In genomic region chr22:48490513-48491411, GRCh38 we compare ENCODE assay signal across 12 cellular contexts.
DNase-seq lines count a peak whose midpoint lies in the region; ATAC-seq and TF ChIP-seq lines count a peak whose summit lies in the region.
"Had no signal": no experiment of that assay in that cellular context is flagged by ENCODE, and none has a peak within 500 bp of the region (broad histone marks: within the 10 kb centered on the region; RNA-seq: fewer than 3 reads in every experiment).

No MANE protein-coding gene starts in this region.

- H3K27ac ChIP-seq in MM.1S (ENCODE audit: low read length) (peak overlapping the region; percentile 69; the same call in 1 of the 2 replicates), trophoblast cell (ENCODE audit: low read depth, low read length) (no peak overlapping the region), thyroid gland (no peak overlapping the region)
- no peak overlapping the region for H3K27ac ChIP-seq in effector memory CD4-positive, alpha-beta T cell (ENCODE audit: insufficient read depth, low read length, poor library complexity, severe bottlenecking)
- H3K27ac ChIP-seq: KMS-11 had no signal

- H3K4ac ChIP-seq in trophoblast cell (ENCODE audit: low read depth, low read length) = no peak overlapping the region

- peaks cover 11% of the 10 kb centered on the region; the same call in 1 of the 2 replicates for H4K20me1 ChIP-seq in MM.1S (ENCODE audit: insufficient read depth, low read length)

- no peak overlapping the region for H2BK120ac ChIP-seq in trophoblast cell (ENCODE audit: insufficient read depth, low read length, poor library complexity)

- no peak overlapping the region for H2BK12ac ChIP-seq in trophoblast cell (ENCODE audit: low read length)

- H3F3A ChIP-seq in MM.1S (ENCODE audit: insufficient read depth, low read length) = peaks cover 21% of the 10 kb centered on the region

- H3K27ac Mint-ChIP-seq in glutamatergic neuron (ENCODE audit: unreplicated experiment) = no peak overlapping the region
- H3K27ac Mint-ChIP-seq: CD8-positive, alpha-beta memory T cell had no signal

- no peaks in the 10 kb centered on the region for H3K27me3 ChIP-seq in MM.1S (replicated peaks; ENCODE audit: insufficient read depth, low read length)
- H3K27me3 ChIP-seq in trophoblast cell (ENCODE audit: insufficient read depth, low read length) = peaks cover 35% of the 10 kb centered on the region
- H3K27me3 ChIP-seq in effector memory CD4-positive, alpha-beta T cell (replicated peaks; ENCODE audit: control insufficient read depth, insufficient read depth, low read length, poor library complexity, severe bottlenecking) = peaks cover 14% of the 10 kb centered on the region
- peaks cover 18% of the 10 kb centered on the region for H3K27me3 ChIP-seq in thyroid gland

- no peak for DNase-seq in AG09309 (ENCODE audit: low read depth)
- peak; percentile 24 for DNase-seq in MM.1S
- no peak for DNase-seq in glutamatergic neuron
- no peak for DNase-seq in trophoblast cell
- DNase-seq in effector memory CD4-positive, alpha-beta T cell = no peak
- DNase-seq in NCI-H774 (lab: John Stamatoyannopoulos, UW) = no peak
- DNase-seq in thyroid gland = no peak
- DNase-seq: T-helper 1 cell had no signal

- H3K9me3 Mint-ChIP-seq in glutamatergic neuron (ENCODE audit: unreplicated experiment) = peaks cover 18% of the 10 kb centered on the region
- H3K9me3 Mint-ChIP-seq: CD8-positive, alpha-beta memory T cell had no signal

- H3K27me3 Mint-ChIP-seq in glutamatergic neuron (ENCODE audit: unreplicated experiment) = peaks cover 14% of the 10 kb centered on the region

- peaks cover 15% of the 10 kb centered on the region for H3K4me1 Mint-ChIP-seq in glutamatergic neuron (ENCODE audit: low read depth, unreplicated experiment)

- H3K4me1 ChIP-seq in MM.1S (ENCODE audit: low read length) (peaks cover 8% of the 10 kb centered on the region; the same call in 1 of the 2 replicates), trophoblast cell (ENCODE audit: control insufficient read depth in 1 of 2, insufficient read depth in 2 of 2, low read length in 2 of 2) (peaks cover 0 to 6% of the 10 kb centered on the region in 2 experiments), thyroid gland (peaks cover 0 to 8% of the 10 kb centered on the region in 2 donors)
- H3K4me1 ChIP-seq in effector memory CD4-positive, alpha-beta T cell (ENCODE audit: control insufficient read depth, insufficient read depth, low read length, poor library complexity, severe bottlenecking) = no peaks in the 10 kb centered on the region

- TF ChIP-seq POLR2A in thyroid gland (IDR thresholded peaks at IDR 0.05) = no peak

- H4K8ac ChIP-seq in trophoblast cell (ENCODE audit: low read depth, low read length) = no peak overlapping the region

- peak overlapping the region; percentile 85 for H3K4me3 Mint-ChIP-seq in glutamatergic neuron (ENCODE audit: unreplicated experiment)

- H3K9ac ChIP-seq in MM.1S (ENCODE audit: low read length) (peak overlapping the region; percentile 92), trophoblast cell (ENCODE audit: low read length) (no peak overlapping the region)
- H3K9ac ChIP-seq: KMS-11 had no signal

- H2AK5ac ChIP-seq in trophoblast cell (ENCODE audit: low read length) = no peak overlapping the region

- H3K36me3 Mint-ChIP-seq in glutamatergic neuron (ENCODE audit: unreplicated experiment) = peaks cover 3% of the 10 kb centered on the region
- H3K36me3 Mint-ChIP-seq: CD8-positive, alpha-beta memory T cell had no signal

- H3K9me2 ChIP-seq in MM.1S (replicated peaks; ENCODE audit: insufficient read depth, low read length) = no peaks in the 10 kb centered on the region

- H4K12ac ChIP-seq in trophoblast cell (ENCODE audit: low read depth, low read length) = no peak overlapping the region

- H3K14ac ChIP-seq in trophoblast cell (ENCODE audit: low read length) = no peak overlapping the region

- H3K36me3 ChIP-seq in MM.1S (replicated peaks; ENCODE audit: insufficient read depth, low read length) (no peaks in the 10 kb centered on the region), trophoblast cell (ENCODE audit: control insufficient read depth in 1 of 2, insufficient read depth in 2 of 2, low read length in 2 of 2) (no peaks in the 10 kb centered on the region), thyroid gland (no peaks in the 10 kb centered on the region)
- no peaks in the 10 kb centered on the region for H3K36me3 ChIP-seq in effector memory CD4-positive, alpha-beta T cell (ENCODE audit: control insufficient read depth, insufficient read depth, low read length)

- H3K79me1 ChIP-seq in trophoblast cell (ENCODE audit: low read length) = no peaks in the 10 kb centered on the region

- no peak for ATAC-seq in HG03442 (IDR thresholded peaks at IDR 0.05; ENCODE audit: unreplicated experiment)
- ATAC-seq: GM12878 had no signal

- H3K79me2 ChIP-seq in MM.1S (ENCODE audit: low read length) (peaks cover 59% of the 10 kb centered on the region), trophoblast cell (ENCODE audit: control insufficient read depth, insufficient read depth, low read length, poor library complexity) (no peaks in the 10 kb centered on the region)

- H3K4me2 ChIP-seq in MM.1S (ENCODE audit: low read depth, low read length) (peak overlapping the region; percentile 99), trophoblast cell (ENCODE audit: low read length) (peak overlapping the region; percentile 93)
- H3K4me2 ChIP-seq: KMS-11 had no signal

- no peak overlapping the region for H3K18ac ChIP-seq in trophoblast cell (ENCODE audit: low read length)

- no peak overlapping the region for H2BK5ac ChIP-seq in trophoblast cell (ENCODE audit: low read depth, low read length, poor library complexity)

- no CpG with 5 or more reads among the region's 51 CpGs for WGBS in trophoblast cell (ENCODE audit: extremely low coverage, insufficient coverage, insufficient read length)
- WGBS in thyroid gland, 2 donors = 1 to 5% methylated on average over 30 to 35 of the region's 51 CpGs

- H4K91ac ChIP-seq in trophoblast cell (ENCODE audit: low read depth, low read length) = no peak overlapping the region

- intact Hi-C loops in thyroid gland (cut with DNase I) = no loop called here

- H3K9me3 ChIP-seq in MM.1S (replicated peaks; ENCODE audit: insufficient read depth, low read length) = no peaks in the 10 kb centered on the region
- H3K9me3 ChIP-seq in trophoblast cell (ENCODE audit: insufficient read depth, low read depth, low read length) = peaks cover 9% of the 10 kb centered on the region
- no peaks in the 10 kb centered on the region for H3K9me3 ChIP-seq in effector memory CD4-positive, alpha-beta T cell (ENCODE audit: control insufficient read depth, low read length)
- no peaks in the 10 kb centered on the region for H3K9me3 ChIP-seq in thyroid gland

- H3K23ac ChIP-seq in trophoblast cell (ENCODE audit: low read length) = no peak overlapping the region

- H2AFZ ChIP-seq in MM.1S (ENCODE audit: low read length) (peak overlapping the region; percentile 54), trophoblast cell (ENCODE audit: insufficient read depth, low read length, poor library complexity) (no peak overlapping the region)

- TF ChIP-seq CTCF in AG09309 (IDR thresholded peaks at IDR 0.05; ENCODE audit: control insufficient read depth, insufficient read depth, low read depth, low read length, missing control alignments) (no peak), MM.1S (IDR thresholded peaks at IDR 0.05; ENCODE audit: low read length) (no peak), glutamatergic neuron (IDR thresholded peaks at IDR 0.05; ENCODE audit: partially characterized antibody, unreplicated experiment) (no peak), thyroid gland (IDR thresholded peaks at IDR 0.05) (no peak)

- H3K4me3 ChIP-seq in AG09309 (ENCODE audit: control insufficient read depth, low read depth, low read length) (peak overlapping the region; percentile 49), MM.1S (ENCODE audit: low read length) (peak overlapping the region; percentile 86), trophoblast cell (ENCODE audit: low read depth, low read length) (no peak overlapping the region), thyroid gland (replicated peaks in 1 of 3) (no peak overlapping the region)
- no peak overlapping the region for H3K4me3 ChIP-seq in effector memory CD4-positive, alpha-beta T cell (ENCODE audit: insufficient read depth, low read depth, low read length, poor library complexity, severe bottlenecking)
- H3K4me3 ChIP-seq: GM12878 had no signal

Comparison
In these comparisons a context has a peak if more than half of its experiments do, and no peak if none do; other contexts are left out.
1. H3K4me3 ChIP-seq: peak in AG09309 (single experiment) and MM.1S (single experiment); none in trophoblast cell (single experiment), effector memory CD4-positive, alpha-beta T cell (single experiment) and thyroid gland (0 of 3).